ENCODE assay signal across 8 cellular contexts in genomic region chr11:17598700-17599459, GRCh38. TPM values are rescaled to one million over a fixed set of nuclear protein-coding genes. Genes with fewer than 3 reads are reported as not detected.
DNase-seq lines count a peak whose midpoint lies in the region; ATAC-seq, FAIRE-seq and TF ChIP-seq lines count a peak whose summit lies in the region.

No MANE protein-coding gene starts in this region.

- H3K9me3 ChIP-seq in WERI-Rb-1 (ENCODE audit: severe bottlenecking) (peaks cover 2% of the 10 kb centered on the region), mammary epithelial cell (replicated peaks; ENCODE audit: insufficient read depth, low read length) (no peaks in the 10 kb centered on the region), keratinocyte (ENCODE audit: control insufficient read depth, low read depth, low read length) (no peaks in the 10 kb centered on the region)

- peak; percentile 43 for FAIRE-seq in keratinocyte (lab: Jason Lieb, UNC)

- no peaks in the 10 kb centered on the region for H3K9me1 ChIP-seq in keratinocyte (ENCODE audit: control insufficient read depth, extremely low read depth, insufficient read depth, low read length)

- no peaks in the 10 kb centered on the region for H3K4me1 ChIP-seq in mammary epithelial cell (ENCODE audit: insufficient read depth, low read length)
- H3K4me1 ChIP-seq in keratinocyte (ENCODE audit: control insufficient read depth, extremely low read depth, insufficient read depth, low read length): no peaks in the 10 kb centered on the region

- in situ Hi-C loops in mammary epithelial cell (cut with MboI; ENCODE audit: low sequenced_read_pairs in 2 of 2): loop anchor here (5.0 to 10.0 kb wide), 3 partner anchors 123 to 376 kb away; partner anchors contain the start of gene KCNC1 (in 1 of the 2)

- H3K4me3 ChIP-seq in WERI-Rb-1 (ENCODE audit: low read depth, low read length): no peak overlapping the region
- no peak overlapping the region for H3K4me3 ChIP-seq in mammary epithelial cell (replicated peaks in 1 of 3; ENCODE audit: insufficient read depth in 1 of 3, low read depth in 2 of 3, low read length in 3 of 3)
- no peak overlapping the region for H3K4me3 ChIP-seq in keratinocyte (ENCODE audit: control insufficient read depth in 2 of 3, extremely low read depth in 1 of 3, insufficient read depth in 2 of 3, low read depth in 1 of 3, low read length in 3 of 3)

- H2AFZ ChIP-seq in mammary epithelial cell (ENCODE audit: low read depth, low read length): no peak overlapping the region
- no peak overlapping the region for H2AFZ ChIP-seq in keratinocyte (ENCODE audit: control insufficient read depth, low read length)

- H3K36me3 ChIP-seq in WERI-Rb-1 (no peaks in the 10 kb centered on the region), mammary epithelial cell (ENCODE audit: insufficient read depth, low read length) (no peaks in the 10 kb centered on the region), keratinocyte (ENCODE audit: control insufficient read depth in 2 of 2, extremely low read depth in 1 of 2, insufficient read depth in 2 of 2, low read length in 2 of 2) (no peaks in the 10 kb centered on the region)

- H3K9ac ChIP-seq in mammary epithelial cell (ENCODE audit: insufficient read depth, low read length) (no peak overlapping the region), keratinocyte (ENCODE audit: control insufficient read depth, extremely low read depth, insufficient read depth, low read length) (no peak overlapping the region)

- peak; percentile 86 for ATAC-seq in HG02798 (IDR thresholded peaks at IDR 0.05; ENCODE audit: poor library complexity, unreplicated experiment)

- no peak overlapping the region for H3K27ac ChIP-seq in WERI-Rb-1
- no peak overlapping the region for H3K27ac ChIP-seq in mammary epithelial cell (ENCODE audit: insufficient read depth, low read depth, low read length)
- no peak overlapping the region for H3K27ac ChIP-seq in keratinocyte (ENCODE audit: control insufficient read depth, insufficient read depth, low read length)

- intact Hi-C loops in mammary epithelial cell (cut with micrococcal nuclease): loop anchor here (1.0 to 5.0 kb wide), 5 partner anchors 124 to 379 kb away; no protein-coding TSS in a partner anchor

- dilution Hi-C loops in mammary epithelial cell (cut with HindIII; ENCODE audit: low sequenced_read_pairs): no loop called here
- dilution Hi-C loops in keratinocyte (cut with MboI; ENCODE audit: extremely low pct_ligation_motif_present, low sequenced_read_pairs): no loop called here

- BruUV-seq in mammary epithelial cell (replicated peaks; lab: Mats Ljungman, UMichigan): no TSS peak

- WGBS in mammary epithelial cell (ENCODE audit: low coverage, missing lambda C conversion rate): 52% methylated on average over 9 of the region's 17 CpGs

- H3K79me2 ChIP-seq in mammary epithelial cell (ENCODE audit: insufficient read depth, low read length) (no peaks in the 10 kb centered on the region), keratinocyte (ENCODE audit: control insufficient read depth, insufficient read depth, low read length) (no peaks in the 10 kb centered on the region)

- no peaks in the 10 kb centered on the region for H3K27me3 ChIP-seq in WERI-Rb-1 (ENCODE audit: insufficient read depth, low read depth, severe bottlenecking)
- H3K27me3 ChIP-seq in mammary epithelial cell (ENCODE audit: insufficient read depth, low read length): no peaks in the 10 kb centered on the region
- no peaks in the 10 kb centered on the region for H3K27me3 ChIP-seq in keratinocyte (ENCODE audit: control insufficient read depth, extremely low read depth, insufficient read depth, low read length)

- peak; percentile 9 to 26 for DNase-seq in NOMO-1 (lab: John Stamatoyannopoulos, UW; ENCODE audit: unreplicated experiment in 2 of 2)
- no peak for DNase-seq in NOMO-1 treated with dmso at 0.1 percent for 144 hours (lab: John Stamatoyannopoulos, UW; ENCODE audit: unreplicated experiment)
- peak; percentile 24 for DNase-seq in NCI-H146 treated with DMSO at 0.1 percent for 48 hours (lab: John Stamatoyannopoulos, UW; ENCODE audit: unreplicated experiment)
- peak; percentile 79 for DNase-seq in WERI-Rb-1
- peak; percentile 20 for DNase-seq in mammary epithelial cell
- no peak for DNase-seq in keratinocyte (ENCODE audit: low read depth, low spot score)
- DNase-seq in stimulated activated CD4-positive, alpha-beta T cell treated with anti-CD3 and anti-CD28 coated beads, Interleukin-1b, Interleukin-23, amount 100 ng/mL, for 1 hour (ENCODE audit: low read depth in 2 of 2): peak; percentile 16 to 59

- H4K20me1 ChIP-seq in mammary epithelial cell (ENCODE audit: insufficient read depth, low read length) (no peaks in the 10 kb centered on the region), keratinocyte (ENCODE audit: control insufficient read depth, extremely low read depth, insufficient read depth, low read length) (peaks cover 4% of the 10 kb centered on the region)

- TF ChIP-seq CTCF in WERI-Rb-1 (IDR thresholded peaks at IDR 0.05; ENCODE audit: low read depth, low read length) (peak; percentile 99), mammary epithelial cell (conservative IDR thresholded peaks at IDR 0.05 in 1 of 2, IDR thresholded peaks at IDR 0.05 in 1 of 2; ENCODE audit: extremely low read depth in 1 of 2, insufficient read depth in 1 of 2, low read depth in 1 of 2, low read length in 2 of 2) (peak; percentile 96 to 97), keratinocyte (optimal IDR thresholded peaks at IDR 0.05 in 1 of 3, IDR thresholded peaks at IDR 0.05 in 1 of 3, conservative IDR thresholded peaks at IDR 0.05 in 1 of 3; ENCODE audit: extremely low read depth in 1 of 3, insufficient read depth in 2 of 3, low read length in 3 of 3) (peak; percentile 90 to 98 (median 96))

- H3K4me2 ChIP-seq in mammary epithelial cell (ENCODE audit: insufficient read depth, low read depth, low read length): no peak overlapping the region
- no peak overlapping the region for H3K4me2 ChIP-seq in keratinocyte (ENCODE audit: control insufficient read depth, extremely low read depth, insufficient read depth, low read depth, low read length)

- CTCF ChIA-PET in mammary epithelial cell (lab: Charles Lee; ENCODE audit: low non-redundant PET): interaction anchor here (0.5 to 1.1 kb wide), 4 partner anchors 17 to 1675 kb away, joined by 3 to 12 read pairs (median 4); no protein-coding TSS in a partner anchor

RNA-seq across cellular contexts. Expression of gene OTOG, which starts 51.8 kb away (rescaled TPM):
- not detected for total RNA-seq in mammary epithelial cell
- polyA plus RNA-seq in mammary epithelial cell (not detected), keratinocyte (not detected in 3 replicates)
- polyA minus RNA-seq in mammary epithelial cell (not detected), keratinocyte (not detected in 3 replicates)
- not detected for polyA plus RNA-seq in keratinocyte (2011; ENCODE audit: low read depth)
- polyA plus RNA-seq in keratinocyte (2011; cell fraction: cytosol; rRNA removed): not detected in 2 replicates
- not detected in 2 replicates for polyA plus RNA-seq in keratinocyte (2011; cell fraction: nucleus; rRNA removed)
- not detected in 2 replicates for polyA plus RNA-seq in keratinocyte (2012; ENCODE audit: low replicate concordance)
- not detected for polyA minus RNA-seq in keratinocyte (2011; cell fraction: cytosol; rRNA and poly(A)+ RNA removed)
- not detected in 2 replicates for polyA minus RNA-seq in keratinocyte (2011; cell fraction: nucleus; rRNA and poly(A)+ RNA removed)

RNA-seq across cellular contexts. Expression of gene USH1C, which starts 54.7 kb away (rescaled TPM):
- not detected for total RNA-seq in mammary epithelial cell
- not detected for polyA plus RNA-seq in mammary epithelial cell
- not detected for polyA minus RNA-seq in mammary epithelial cell
- polyA plus RNA-seq in keratinocyte: not detected in 3 replicates
- polyA plus RNA-seq in keratinocyte (2011; ENCODE audit: low read depth): not detected
- polyA plus RNA-seq in keratinocyte (2011; cell fraction: cytosol; rRNA removed): not detected in 2 replicates
- not detected in 2 replicates for polyA plus RNA-seq in keratinocyte (2011; cell fraction: nucleus; rRNA removed)
- not detected in 2 replicates for polyA plus RNA-seq in keratinocyte (2012; ENCODE audit: low replicate concordance)
- polyA minus RNA-seq in keratinocyte: not detected in 3 replicates
- polyA minus RNA-seq in keratinocyte (2011; cell fraction: cytosol; rRNA and poly(A)+ RNA removed): not detected
- not detected in 2 replicates for polyA minus RNA-seq in keratinocyte (2011; cell fraction: nucleus; rRNA and poly(A)+ RNA removed)

Comparison
In these comparisons a context has a peak if more than half of its experiments do, and no peak if none do; other contexts are left out.
1. DNase-seq: peak in NOMO-1 (2 of 2), NCI-H146 treated with DMSO at 0.1 percent for 48 hours (single experiment), WERI-Rb-1 (single experiment), mammary epithelial cell (single experiment) and stimulated activated CD4-positive, alpha-beta T cell treated with anti-CD3 and anti-CD28 coated beads, Interleukin-1b, Interleukin-23, amount 100 ng/mL, for 1 hour (2 of 2); none in NOMO-1 treated with dmso at 0.1 percent for 144 hours (single experiment) and keratinocyte (single experiment).
2. Peak in every context shown above with its lines, with median percentiles within 50 percentile points of each other: CTCF ChIP-seq.